In genomic region chr7:50146692-50147091, GRCh38 we compare ENCODE assay signal across 19 cellular contexts. TPM values are rescaled to one million over a fixed set of nuclear protein-coding genes. Genes with fewer than 3 reads are reported as not detected.
DNase-seq lines count a peak whose midpoint lies in the region; ATAC-seq and TF ChIP-seq lines count a peak whose summit lies in the region.
"Had no signal": no experiment of that assay in that cellular context is flagged by ENCODE, and none has a peak within 500 bp of the region (broad histone marks: within the 10 kb centered on the region; RNA-seq: fewer than 3 reads in every experiment).

No MANE protein-coding gene starts in this region.

- no peaks in the 10 kb centered on the region for H3K9me3 Mint-ChIP-seq in naive B cell
- H3K9me3 Mint-ChIP-seq in CD8-positive, alpha-beta T cell = no peaks in the 10 kb centered on the region

- ATAC-seq in naive B cell (ENCODE audit: low read depth in 2 of 2) = no peak
- no peak for ATAC-seq in CD8-positive, alpha-beta T cell
- ATAC-seq in HG02973 (IDR thresholded peaks at IDR 0.05; ENCODE audit: unreplicated experiment) = no peak
- ATAC-seq: heart left ventricle had no signal

- peaks cover 59 to 86% (median 74%) of the 10 kb centered on the region in 3 donors for H3K4me1 Mint-ChIP-seq in naive B cell
- H3K4me1 Mint-ChIP-seq in CD8-positive, alpha-beta T cell (ENCODE audit: low read depth) = peaks cover 41% of the 10 kb centered on the region

- POLR2A ChIA-PET in CD8-positive, alpha-beta T cell (lab: Charles Lee) = no interaction called here

- H3K4me2 ChIP-seq in OCI-LY1 (ENCODE audit: low read length) = peak overlapping the region; percentile 51

- peaks cover 100% of the 10 kb centered on the region for H3K4me1 ChIP-seq in OCI-LY1 (ENCODE audit: insufficient read depth, low read length, severe bottlenecking)
- peaks cover 25% of the 10 kb centered on the region for H3K4me1 ChIP-seq in CD8-positive, alpha-beta T cell (ENCODE audit: insufficient read depth, low read length)
- H3K4me1 ChIP-seq: prostate gland had no signal

- no peaks in the 10 kb centered on the region for H3K27me3 ChIP-seq in OCI-LY1 (ENCODE audit: insufficient read depth, low read length)
- H3K27me3 ChIP-seq in CD8-positive, alpha-beta T cell (ENCODE audit: insufficient read depth, low read length) = no peaks in the 10 kb centered on the region

- H3K27ac Mint-ChIP-seq in naive B cell = peak overlapping the region; percentile 90 to 99 (median 97)
- no peak overlapping the region for H3K27ac Mint-ChIP-seq in CD8-positive, alpha-beta T cell

- H3K27me3 Mint-ChIP-seq in naive B cell = no peaks in the 10 kb centered on the region
- H3K27me3 Mint-ChIP-seq in CD8-positive, alpha-beta T cell (ENCODE audit: low read depth) = no peaks in the 10 kb centered on the region

- H3K9ac ChIP-seq in OCI-LY1 (ENCODE audit: low read length) = peak overlapping the region; percentile 74

- peaks cover 12% of the 10 kb centered on the region for H3F3A ChIP-seq in OCI-LY1 (ENCODE audit: insufficient read depth, low read length)

- no peak overlapping the region for H3K4me3 ChIP-seq in Jurkat, Clone E6-1 (ENCODE audit: low read length)
- peak overlapping the region; percentile 1 for H3K4me3 ChIP-seq in OCI-LY1 (ENCODE audit: low read depth, low read length, poor library complexity, severe bottlenecking)
- H3K4me3 ChIP-seq in CD8-positive, alpha-beta T cell (ENCODE audit: low read depth, low read length) = no peak overlapping the region
- H3K4me3 ChIP-seq: heart left ventricle, prostate gland, SK-N-MC had no signal

- no peaks in the 10 kb centered on the region for H3K9me3 ChIP-seq in OCI-LY1 (ENCODE audit: low read length)
- H3K9me3 ChIP-seq in CD8-positive, alpha-beta T cell (ENCODE audit: low read length) = no peaks in the 10 kb centered on the region
- H3K9me3 ChIP-seq: heart left ventricle, prostate gland had no signal

- TF ChIP-seq CTCF in OCI-LY1 (IDR thresholded peaks at IDR 0.05; ENCODE audit: low read length) = no peak
- no peak for TF ChIP-seq CTCF in CD8-positive, alpha-beta T cell (IDR thresholded peaks at IDR 0.05)

- H2AFZ ChIP-seq in OCI-LY1 (ENCODE audit: low read length) = no peak overlapping the region

- intact Hi-C loops in CD8-positive, alpha-beta T cell (cut with DNase I, micrococcal nuclease) = loop anchor here in 1 of 2 experiments (5.0 kb wide), 1 partner anchor 121 kb away; no protein-coding TSS in a partner anchor

- no peaks in the 10 kb centered on the region for H3K36me3 Mint-ChIP-seq in naive B cell
- no peaks in the 10 kb centered on the region for H3K36me3 Mint-ChIP-seq in CD8-positive, alpha-beta T cell

- H3K4me3 Mint-ChIP-seq in naive B cell = peak overlapping the region in 6 of 8 donors; percentile 33 to 76 (median 56)
- no peak overlapping the region for H3K4me3 Mint-ChIP-seq in CD8-positive, alpha-beta T cell

- no peaks in the 10 kb centered on the region for H3K36me3 ChIP-seq in OCI-LY1 (ENCODE audit: insufficient read depth, low read length)
- no peaks in the 10 kb centered on the region for H3K36me3 ChIP-seq in CD8-positive, alpha-beta T cell (ENCODE audit: insufficient read depth, low read length)
- H3K36me3 ChIP-seq: heart left ventricle, prostate gland had no signal

- no peaks in the 10 kb centered on the region for H3K9me2 ChIP-seq in OCI-LY1 (ENCODE audit: low read depth, low read length)

- H3K79me2 ChIP-seq in OCI-LY1 (ENCODE audit: insufficient read depth, low read length) = no peaks in the 10 kb centered on the region

- CTCF ChIA-PET in CD8-positive, alpha-beta T cell (lab: Charles Lee) = interaction anchor here (1.1 to 8.9 kb wide), 5 partner anchors 9 to 486 kb away, joined by 3 to 140 read pairs (median 6); no protein-coding TSS in a partner anchor

- peak overlapping the region; percentile 94 for H3K27ac ChIP-seq in OCI-LY1 (ENCODE audit: low read depth, low read length, poor library complexity, severe bottlenecking)
- H3K27ac ChIP-seq in CD8-positive, alpha-beta T cell (ENCODE audit: low read depth, low read length) = no peak overlapping the region
- H3K27ac ChIP-seq: heart left ventricle, prostate gland, SK-N-MC had no signal

- DNase-seq in NCI-H2107 treated with DMSO at 0.1 percent for 48 hours (lab: John Stamatoyannopoulos, UW; ENCODE audit: unreplicated experiment) = peak; percentile 7
- DNase-seq in NCI-H2107 (lab: John Stamatoyannopoulos, UW) = no peak
- DNase-seq in Jurkat, Clone E6-1 (ENCODE audit: low read depth, low spot score) = peak; percentile 46
- DNase-seq in naive B cell = no peak
- DNase-seq in CD8-positive, alpha-beta T cell = no peak
- DNase-seq in 8988T = no peak
- DNase-seq: activated CD4-positive, CD25-positive, alpha-beta regulatory T cell; activated T-cell treated with anti-CD3 and anti-CD28 coated beads for 4 hours; heart left ventricle; kidney glomerular epithelial cell had no signal

- no peaks in the 10 kb centered on the region for H4K20me1 ChIP-seq in OCI-LY1 (ENCODE audit: insufficient read depth, low read length)

RNA-seq across cellular contexts. Expression of gene ZPBP, which starts 53.6 kb away (rescaled TPM):
- not detected for polyA plus RNA-seq in Jurkat, Clone E6-1 (2012; ENCODE audit: insufficient read depth, insufficient read length)
- not detected for polyA plus RNA-seq in naive B cell (ENCODE audit: low read depth in 6 of 6)
- total RNA-seq in CD8-positive, alpha-beta T cell = not detected
- total RNA-seq: astrocyte, Daoy, heart left ventricle, temporal lobe had no signal
- polyA plus RNA-seq: AG04450, esophagus, heart left ventricle had no signal

Comparison
In these comparisons a context has a peak if more than half of its experiments do, and no peak if none do; other contexts are left out.
1. DNase-seq: peak in NCI-H2107 treated with DMSO at 0.1 percent for 48 hours (single experiment) and Jurkat, Clone E6-1 (single experiment); none in NCI-H2107 (single experiment), naive B cell (single experiment), CD8-positive, alpha-beta T cell (0 of 7) and 8988T (single experiment).